14 cellular contexts compared by ENCODE assay signal in genomic region chr12:54042970-54043744, GRCh38. TPM values are rescaled to one million over a fixed set of nuclear protein-coding genes. Genes with fewer than 3 reads are reported as not detected.
"Had no signal": no experiment of that assay in that cellular context is flagged by ENCODE, and none has a peak within 500 bp of the region (broad histone marks: within the 10 kb centered on the region; RNA-seq: fewer than 3 reads in every experiment).

No MANE protein-coding gene starts in this region.

- H3K4me1 ChIP-seq: parathyroid adenoma had no signal

- H2AFZ ChIP-seq: parathyroid adenoma had no signal

- DNase-seq: activated CD4-positive, alpha-beta T cell treated with anti-CD3 and anti-CD28 coated beads, Interleukin-2, amount 50 U/mL, for 4 hours; activated CD8-positive, alpha-beta memory T cell treated with anti-CD3 and anti-CD28 coated beads, Interleukin-2, amount 10 ng/mL, durations not matched to agents 7 days and 5 days; activated effector memory CD4-positive, alpha-beta T cell treated with Interleukin-2 at 50 U/mL for 16 hours; activated T-cell treated with anti-CD3 and anti-CD28 coated beads, Interleukin-2, amount 50 U/mL, for 24 hours; dorsolateral prefrontal cortex; foreskin fibroblast; small intestine had no signal

- H3K9me3 Mint-ChIP-seq: activated naive CD4-positive, alpha-beta T cell treated with anti-CD3 and anti-CD28 coated beads, Interleukin-2, amount 50 U/mL, for 24 hours; activated T-cell treated with anti-CD3 and anti-CD28 coated beads, Interleukin-2, amount 50 U/mL, for 24 hours; memory B cell had no signal

- H3K4me3 Mint-ChIP-seq: activated CD8-positive, alpha-beta memory T cell treated with anti-CD3 and anti-CD28 coated beads, Interleukin-2, amount 10 ng/mL, durations not matched to agents 7 days and 5 days; activated naive CD4-positive, alpha-beta T cell treated with anti-CD3 and anti-CD28 coated beads, Interleukin-2, amount 50 U/mL, for 24 hours; activated T-cell treated with anti-CD3 and anti-CD28 coated beads, Interleukin-2, amount 50 U/mL, for 24 hours; memory B cell had no signal

- H3K4me3 ChIP-seq: dorsolateral prefrontal cortex had no signal

- FAIRE-seq: endometrium, small intestine had no signal

- H3K9ac ChIP-seq: parathyroid adenoma had no signal

- H3K27ac ChIP-seq: dorsolateral prefrontal cortex, parathyroid adenoma had no signal

- H3K36me3 Mint-ChIP-seq: activated naive CD4-positive, alpha-beta T cell treated with anti-CD3 and anti-CD28 coated beads, Interleukin-2, amount 50 U/mL, for 24 hours; memory B cell had no signal

- H3K79me2 ChIP-seq: parathyroid adenoma had no signal

- H3K27ac Mint-ChIP-seq: activated CD8-positive, alpha-beta memory T cell treated with anti-CD3 and anti-CD28 coated beads, Interleukin-2, amount 10 ng/mL, durations not matched to agents 7 days and 5 days; activated naive CD4-positive, alpha-beta T cell treated with anti-CD3 and anti-CD28 coated beads, Interleukin-2, amount 50 U/mL, for 24 hours; activated T-cell treated with anti-CD3 and anti-CD28 coated beads, Interleukin-2, amount 50 U/mL, for 24 hours; memory B cell had no signal

RNA-seq across cellular contexts. Expression of gene HOXC5, which starts 10.3 kb away (rescaled TPM):
- total RNA-seq: activated CD8-positive, alpha-beta memory T cell treated with anti-CD3 and anti-CD28 coated beads, Interleukin-2, amount 10 ng/mL, durations not matched to agents 7 days and 5 days; dorsolateral prefrontal cortex; left lobe of liver; T-helper 2 cell treated with Interferon-gamma antibody and Interleukin-4, amounts not matched to agents 100 ng/mL and 5 ng/mL, for 36 hours had no signal
- polyA plus RNA-seq: thymus had no signal

RNA-seq across cellular contexts. Expression of gene HOXC4, which starts 10.5 kb away (rescaled TPM):
- total RNA-seq: T-helper 2 cell treated with Interferon-gamma antibody and Interleukin-4, amounts not matched to agents 100 ng/mL and 5 ng/mL, for 36 hours had no signal

RNA-seq across cellular contexts. Expression of gene HOXC6, which starts 14.9 kb away (rescaled TPM):
- total RNA-seq: activated CD8-positive, alpha-beta memory T cell treated with anti-CD3 and anti-CD28 coated beads, Interleukin-2, amount 10 ng/mL, durations not matched to agents 7 days and 5 days; dorsolateral prefrontal cortex; left lobe of liver; T-helper 2 cell treated with Interferon-gamma antibody and Interleukin-4, amounts not matched to agents 100 ng/mL and 5 ng/mL, for 36 hours had no signal

RNA-seq across cellular contexts. Expression of gene HOXC8, which starts 34.4 kb away (rescaled TPM):
- total RNA-seq: activated CD8-positive, alpha-beta memory T cell treated with anti-CD3 and anti-CD28 coated beads, Interleukin-2, amount 10 ng/mL, durations not matched to agents 7 days and 5 days; dorsolateral prefrontal cortex; left lobe of liver; T-helper 2 cell treated with Interferon-gamma antibody and Interleukin-4, amounts not matched to agents 100 ng/mL and 5 ng/mL, for 36 hours had no signal

RNA-seq across cellular contexts. Expression of gene HOXC9, which starts 43.2 kb away (rescaled TPM):
- total RNA-seq: activated CD8-positive, alpha-beta memory T cell treated with anti-CD3 and anti-CD28 coated beads, Interleukin-2, amount 10 ng/mL, durations not matched to agents 7 days and 5 days; dorsolateral prefrontal cortex; left lobe of liver; T-helper 2 cell treated with Interferon-gamma antibody and Interleukin-4, amounts not matched to agents 100 ng/mL and 5 ng/mL, for 36 hours had no signal
- polyA plus RNA-seq: small intestine had no signal
